In genomic region chr4:176814770-176815169, GRCh38 we compare ENCODE assay signal across 35 cellular contexts. TPM values are rescaled to one million over a fixed set of nuclear protein-coding genes. Genes with fewer than 3 reads are reported as not detected.
DNase-seq lines count a peak whose midpoint lies in the region; ATAC-seq, FAIRE-seq and TF ChIP-seq lines count a peak whose summit lies in the region.
"Had no signal": no experiment of that assay in that cellular context is flagged by ENCODE, and none has a peak within 500 bp of the region (broad histone marks: within the 10 kb centered on the region; RNA-seq: fewer than 3 reads in every experiment).

No MANE protein-coding gene starts in this region.

- POLR2A ChIA-PET in HepG2 (lab: Yijun Ruan, JAX), result no interaction called here

- TF ChIP-seq POLR2A in HepG2 (IDR thresholded peaks at IDR 0.05; ENCODE audit: insufficient read depth in 1 of 2, low read depth in 2 of 2, low read length in 2 of 2), result no peak

- H3K27ac ChIP-seq in brain microvascular endothelial cell, result peak overlapping the region; percentile 57
- H3K27ac ChIP-seq in HepG2 (ENCODE audit: extremely low read length, insufficient read depth, low read length), result no peak overlapping the region
- H3K27ac ChIP-seq: BLaER1 treated with 17β-estradiol and CSF1 and Interleukin-3, amounts not matched to agents 10 nM and 100 nM; cardiac muscle cell; coronary artery; PC-9; tibial nerve had no signal

- FAIRE-seq in HepG2 (lab: Jason Lieb, UNC) (no peak), frontal cortex (lab: Jason Lieb, UNC) (no peak)
- FAIRE-seq: islet of Langerhans, small intestine had no signal

- H3K4me3 ChIP-seq in AG10803 (ENCODE audit: low read length) (no peak overlapping the region), brain microvascular endothelial cell (ENCODE audit: low read depth, low read length) (no peak overlapping the region), HepG2 (replicated peaks in 1 of 3; ENCODE audit: insufficient read depth in 1 of 3, low read depth in 2 of 3, low read length in 3 of 3) (no peak overlapping the region)
- H3K4me3 ChIP-seq: BLaER1 treated with 17β-estradiol and CSF1 and Interleukin-3, amounts not matched to agents 10 nM and 100 nM; cardiac muscle cell; coronary artery; PC-9; tibial nerve had no signal

- CTCF ChIA-PET in HepG2 (lab: Yijun Ruan, JAX; ENCODE audit: low intra/inter-chr PET ratio, low total read pairs), result no interaction called here

- 6% methylated on average over 6 of the region's 6 CpGs for whole genome bisulfite sequencing in HepG2 (ENCODE audit: low lambda C conversion rate)

- BruUV-seq in HepG2 (replicated peaks; lab: Mats Ljungman, UMichigan), result no TSS peak

- intact Hi-C loops in HepG2 (cut with micrococcal nuclease; ENCODE audit: unreplicated experiment), result no loop called here

- no peak for TF ChIP-seq CTCF in AG10803 (conservative IDR thresholded peaks at IDR 0.05; ENCODE audit: low read length)
- TF ChIP-seq CTCF in brain microvascular endothelial cell (IDR thresholded peaks at IDR 0.05; ENCODE audit: low read depth, low read length, missing control alignments), result no peak
- TF ChIP-seq CTCF in HepG2 (CRISPR knock-in tag; IDR thresholded peaks at IDR 0.05), result no peak

- no peak for ATAC-seq in HepG2
- ATAC-seq in HG03135 (IDR thresholded peaks at IDR 0.05; ENCODE audit: unreplicated experiment), result no peak
- ATAC-seq: activated CD8-positive, alpha-beta memory T cell treated with anti-CD3 and anti-CD28 coated beads, Interleukin-2, amount 10 ng/mL, durations not matched to agents 7 days and 5 days; esophagus mucosa; HCT116 had no signal

- H2AFZ ChIP-seq in HepG2 (ENCODE audit: low read length), result no peak overlapping the region
- H2AFZ ChIP-seq: PC-9 had no signal

- H3K9ac ChIP-seq in HepG2 (ENCODE audit: insufficient read depth, low read depth, low read length), result no peak overlapping the region
- H3K9ac ChIP-seq: BLaER1 treated with 17β-estradiol and CSF1 and Interleukin-3, amounts not matched to agents 10 nM and 100 nM had no signal

- no peaks in the 10 kb centered on the region for H3K27me3 ChIP-seq in brain microvascular endothelial cell (replicated peaks)
- H3K27me3 ChIP-seq in HepG2 (ENCODE audit: control insufficient read depth in 1 of 2, insufficient read depth in 2 of 2, low read length in 2 of 2), result no peaks in the 10 kb centered on the region
- H3K27me3 ChIP-seq: BLaER1 treated with 17β-estradiol and CSF1 and Interleukin-3, amounts not matched to agents 10 nM and 100 nM; cardiac muscle cell; tibial nerve had no signal

- TF ChIP-seq EP300 in HepG2 (IDR thresholded peaks at IDR 0.05; ENCODE audit: low read depth in 2 of 2, low read length in 2 of 2) (no peak), HepG2 (CRISPR knock-in tag; IDR thresholded peaks at IDR 0.05; ENCODE audit: borderline replicate concordance) (no peak)

- no peaks in the 10 kb centered on the region for H3K36me3 ChIP-seq in brain microvascular endothelial cell (replicated peaks)
- no peaks in the 10 kb centered on the region for H3K36me3 ChIP-seq in HepG2 (replicated peaks in 1 of 2; ENCODE audit: control insufficient read depth in 1 of 2, insufficient read depth in 2 of 2, low read length in 2 of 2)
- H3K36me3 ChIP-seq: BLaER1 treated with 17β-estradiol and CSF1 and Interleukin-3, amounts not matched to agents 10 nM and 100 nM; cardiac muscle cell; tibial nerve had no signal

- no peaks in the 10 kb centered on the region for H4K20me1 ChIP-seq in HepG2 (ENCODE audit: insufficient read depth, low read length)
- H4K20me1 ChIP-seq: BLaER1 treated with 17β-estradiol and CSF1 and Interleukin-3, amounts not matched to agents 10 nM and 100 nM had no signal

- no peaks in the 10 kb centered on the region for H3K9me3 ChIP-seq in HepG2 (ENCODE audit: low read length)
- H3K9me3 ChIP-seq: BLaER1 treated with 17β-estradiol and CSF1 and Interleukin-3, amounts not matched to agents 10 nM and 100 nM; tibial nerve had no signal

- no peaks in the 10 kb centered on the region for H3K79me2 ChIP-seq in HepG2 (ENCODE audit: insufficient read depth, low read length)

- DNase-seq in AG10803 (ENCODE audit: low read depth) (peak; percentile 79), NCI-H226 (peak; percentile 59), brain microvascular endothelial cell (peak; percentile 78), glomerular visceral epithelial cell (ENCODE audit: extremely low spot score) (peak; percentile 37), HepG2 (ENCODE audit: low spot score) (no peak), NAMALWA (ENCODE audit: low spot score) (no peak), frontal cortex (ENCODE audit: low spot score in 2 of 2) (no peak)
- DNase-seq: activated CD4-positive, alpha-beta T cell treated with anti-CD3 and anti-CD28 coated beads, Interleukin-2, amount 10 ng/mL, durations not matched to agents 7 days and 5 days; activated CD8-positive, alpha-beta memory T cell treated with anti-CD3 and anti-CD28 coated beads, Interleukin-2, amount 10 ng/mL, durations not matched to agents 7 days and 5 days; activated naive CD4-positive, alpha-beta T cell; activated T-cell treated with anti-CD3 and anti-CD28 coated beads, Interleukin-2, amount 50 U/mL, for 48 hours; DMS53; endodermal cell; GF-D8; Kasumi-1; MV-4-11; naive B cell; NCI-H1694; NCI-H526 treated with DMSO at 0.1 percent for 48 hours; nucleus accumbens; PC-9; SHP77; small intestine; stimulated activated CD4-positive, alpha-beta T cell treated with anti-CD3 and anti-CD28 coated beads, Interleukin-1b, Interleukin-23, amount 100 ng/mL, for 48 hours; SW 1271; T-helper 9 cell had no signal

- TF ChIP-seq RAD21 in HepG2 (CRISPR knock-in tag; IDR thresholded peaks at IDR 0.05), result no peak

- H3K4me1 ChIP-seq in HepG2 (ENCODE audit: insufficient read depth, low read length), result no peaks in the 10 kb centered on the region
- H3K4me1 ChIP-seq: tibial nerve had no signal

- H3K4me2 ChIP-seq in HepG2 (ENCODE audit: low read depth, low read length), result no peak overlapping the region
- H3K4me2 ChIP-seq: BLaER1 treated with 17β-estradiol and CSF1 and Interleukin-3, amounts not matched to agents 10 nM and 100 nM; PC-9 had no signal

- in situ Hi-C loops in brain microvascular endothelial cell (cut with HindIII; ENCODE audit: low pct_ligation_motif_present, low sequenced_read_pairs), result no loop called here
- in situ Hi-C loops in HepG2 (cut with HindIII; ENCODE audit: extremely low pct_ligation_motif_present, low pct_unique_long_range_greater_than_20kb), result no loop called here

TF ChIP-seq in HepG2, 621 proteins besides CTCF, POLR2A, EP300 and RAD21:
- TF ChIP-seq HNRNPK (IDR thresholded peaks at IDR 0.05; ENCODE audit: low read depth, low read length, poor library complexity, severe bottlenecking) (no peak), MXD4 (CRISPR knock-in tag; IDR thresholded peaks at IDR 0.05) (no peak), ZBTB43 (CRISPR knock-in tag; conservative IDR thresholded peaks at IDR 0.05) (no peak), POLR2AphosphoS2 (IDR thresholded peaks at IDR 0.05; ENCODE audit: low read depth, low read length) (no peak), RARG (CRISPR knock-in tag; IDR thresholded peaks at IDR 0.05; ENCODE audit: low read depth) (no peak)

RNA-seq across cellular contexts. Expression of gene VEGFC, which starts 22.0 kb away (rescaled TPM):
- total RNA-seq in HepG2 (2016; rRNA removed; fragmentation: Illumina TruSeq; extraction: Trizol), result not detected in 2 replicates
- total RNA-seq in HepG2 (2016; cell fraction: cytosol; rRNA removed; fragmentation: Illumina TruSeq; extraction: Trizol; ENCODE audit: low read depth), result not detected in 2 replicates
- total RNA-seq in HepG2 (2016; cell fraction: insoluble cytoplasmic fraction; rRNA removed; fragmentation: Illumina TruSeq; extraction: Trizol), result not detected in 2 replicates
- total RNA-seq in HepG2 (2016; cell fraction: membrane; rRNA removed; fragmentation: Illumina TruSeq; extraction: Trizol), result not detected in 2 replicates
- not detected in 2 replicates for total RNA-seq in HepG2 (2016; cell fraction: nucleus; rRNA removed; fragmentation: Illumina TruSeq; extraction: Trizol)
- polyA plus RNA-seq in HepG2 (2011; rRNA removed), result not detected in 2 replicates
- not detected in 2 replicates for polyA plus RNA-seq in HepG2 (2011; cell fraction: cytosol; rRNA removed)
- not detected in 2 replicates for polyA plus RNA-seq in HepG2 (2011; cell fraction: nucleus; rRNA removed)
- polyA plus RNA-seq in HepG2 (2012), result not detected in 2 replicates
- polyA plus RNA-seq in HepG2 (2016; cell fraction: cytosol; fragmentation: Illumina TruSeq; extraction: Trizol; ENCODE audit: low read depth), result not detected in 2 replicates
- polyA plus RNA-seq in HepG2 (2016; cell fraction: insoluble cytoplasmic fraction; fragmentation: Illumina TruSeq; extraction: Trizol; ENCODE audit: low read depth), result not detected in 2 replicates
- polyA plus RNA-seq in HepG2 (2016; cell fraction: membrane; fragmentation: Illumina TruSeq; extraction: Trizol; ENCODE audit: low read depth), result not detected in 2 replicates
- not detected in 2 replicates for polyA plus RNA-seq in HepG2 (2016; cell fraction: nucleus; fragmentation: Illumina TruSeq; extraction: Trizol; ENCODE audit: insufficient read depth, low read depth)
- 1.4 TPM in 1 of 2 replicates, not detected in the other for polyA minus RNA-seq in HepG2 (2011; rRNA and poly(A)+ RNA removed; ENCODE audit: low replicate concordance)
- polyA minus RNA-seq in HepG2 (2011; cell fraction: cytosol; rRNA and poly(A)+ RNA removed), result not detected in 2 replicates
- not detected in 2 replicates for polyA minus RNA-seq in HepG2 (2011; cell fraction: nucleus; rRNA and poly(A)+ RNA removed)
- total RNA-seq in frontal cortex, result 1.6 TPM
- total RNA-seq: A673; activated CD4-positive, alpha-beta T cell treated with anti-CD3 and anti-CD28 coated beads, Interleukin-2, amount 10 ng/mL, durations not matched to agents 7 days and 5 days; activated CD8-positive, alpha-beta memory T cell treated with anti-CD3 and anti-CD28 coated beads, Interleukin-2, amount 10 ng/mL, durations not matched to agents 7 days and 5 days had no signal

Comparison
In these comparisons a context has a peak if more than half of its experiments do, and no peak if none do; other contexts are left out.
1. DNase-seq: peak in AG10803 (single experiment), NCI-H226 (single experiment), brain microvascular endothelial cell (single experiment) and glomerular visceral epithelial cell (single experiment); none in HepG2 (single experiment), NAMALWA (single experiment) and frontal cortex (0 of 2).